9 cellular contexts compared by ENCODE assay signal in the genomic region with DNA sequence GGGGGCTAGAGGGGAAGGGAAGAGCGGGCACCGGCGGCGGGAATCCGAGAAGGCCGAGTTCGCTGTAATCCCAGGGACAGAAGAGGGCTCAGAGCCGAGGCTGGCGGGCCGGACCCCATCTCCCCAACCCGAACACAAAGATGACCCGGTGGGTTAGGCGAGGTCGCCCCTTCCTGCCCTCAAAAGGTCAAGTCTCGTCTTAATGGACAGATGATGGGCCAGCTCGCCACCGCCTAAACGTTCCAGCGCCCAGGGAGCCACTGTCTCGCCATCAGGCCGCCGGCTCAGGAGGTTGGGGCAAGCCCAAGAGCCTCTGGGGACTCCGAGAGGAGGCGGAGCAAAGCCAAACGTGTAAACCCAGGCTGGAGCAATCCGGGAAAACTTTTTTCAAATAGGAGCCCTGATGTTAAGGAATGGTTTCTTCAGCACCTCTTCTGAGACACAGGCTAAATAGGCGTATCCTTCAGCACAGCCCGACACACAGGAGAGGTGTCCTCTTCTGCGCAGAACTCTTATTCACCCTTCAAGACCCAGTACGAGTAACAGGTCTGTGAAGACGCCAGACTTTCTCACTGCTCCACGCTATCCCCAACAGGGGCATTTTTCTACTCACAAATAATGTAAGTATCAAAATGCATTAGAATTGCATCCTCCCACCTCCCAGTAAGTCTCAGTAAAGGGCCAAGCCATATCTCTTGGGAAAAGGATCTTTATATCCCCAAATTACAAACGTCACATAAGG. TPM values are rescaled to one million over a fixed set of nuclear protein-coding genes. Genes with fewer than 3 reads are reported as not detected.
DNase-seq lines count a peak whose midpoint lies in the region; ATAC-seq and TF ChIP-seq lines count a peak whose summit lies in the region.
"Had no signal": no experiment of that assay in that cellular context is flagged by ENCODE, and none has a peak within 500 bp of the region (broad histone marks: within the 10 kb centered on the region; RNA-seq: fewer than 3 reads in every experiment).

No MANE protein-coding gene starts in this region.

- H3K4me3 ChIP-seq in BLaER1 (peak overlapping the region; percentile 49), endodermal cell (ENCODE audit: low read length) (peak overlapping the region; percentile 78)

- H3K4me1 Mint-ChIP-seq in endodermal cell (peaks cover 19% of the 10 kb centered on the region), natural killer cell (peaks cover 30 to 33% of the 10 kb centered on the region in 2 donors)

- ATAC-seq in natural killer cell, result peak in 1 of 3 donors; percentile 35
- ATAC-seq in GM21381 (IDR thresholded peaks at IDR 0.05; ENCODE audit: unreplicated experiment), result no peak
- ATAC-seq in HG02763 (IDR thresholded peaks at IDR 0.05; ENCODE audit: unreplicated experiment), result no peak
- no peak for ATAC-seq in HG03378 (IDR thresholded peaks at IDR 0.05; ENCODE audit: unreplicated experiment)

- H3K36me3 ChIP-seq in BLaER1 (peaks cover 10% of the 10 kb centered on the region; the same call in 1 of the 2 replicates), endodermal cell (ENCODE audit: control insufficient read depth, insufficient read depth, low read length) (no peaks in the 10 kb centered on the region)

- H3K36me3 Mint-ChIP-seq in endodermal cell (ENCODE audit: low read depth) (peaks cover 3% of the 10 kb centered on the region), natural killer cell (peaks cover 6% of the 10 kb centered on the region)

- peak overlapping the region; percentile 44 for H3K4me2 ChIP-seq in BLaER1

- H4K20me1 ChIP-seq in BLaER1, result peaks cover 100% of the 10 kb centered on the region

- peaks cover 38% of the 10 kb centered on the region for H3K9me3 ChIP-seq in BLaER1
- H3K9me3 ChIP-seq in endodermal cell (ENCODE audit: control insufficient read depth, low read length), result no peaks in the 10 kb centered on the region

- H3K27me3 ChIP-seq in BLaER1 (peaks cover 89% of the 10 kb centered on the region), endodermal cell (ENCODE audit: control insufficient read depth, insufficient read depth, low read length, poor library complexity, severe bottlenecking) (peaks cover 85% of the 10 kb centered on the region)

- H3K27ac Mint-ChIP-seq in endodermal cell (no peak overlapping the region), natural killer cell (no peak overlapping the region)

- H3K4me3 Mint-ChIP-seq in endodermal cell (peak overlapping the region; percentile 56), natural killer cell (peak overlapping the region; percentile 87)

- H3K27ac ChIP-seq in BLaER1 (no peak overlapping the region), endodermal cell (ENCODE audit: low read depth, low read length) (no peak overlapping the region)
- H3K27ac ChIP-seq: epithelial cell of prostate had no signal

- no peaks in the 10 kb centered on the region for H3K9me3 Mint-ChIP-seq in endodermal cell
- no peaks in the 10 kb centered on the region for H3K9me3 Mint-ChIP-seq in natural killer cell

- DNase-seq in M059J (ENCODE audit: low read depth), result peak; percentile 37
- DNase-seq in endodermal cell, result peak; percentile 82
- DNase-seq in natural killer cell, result no peak
- DNase-seq in NCI-H128 (lab: John Stamatoyannopoulos, UW; ENCODE audit: unreplicated experiment), result no peak

- TF ChIP-seq CTCF in endodermal cell (conservative IDR thresholded peaks at IDR 0.05) (no peak), natural killer cell (IDR thresholded peaks at IDR 0.05) (no peak)

- no peaks in the 10 kb centered on the region for H3K4me1 ChIP-seq in BLaER1
- peaks cover 7% of the 10 kb centered on the region for H3K4me1 ChIP-seq in endodermal cell (ENCODE audit: control insufficient read depth, insufficient read depth, low read length)

- H3K27me3 Mint-ChIP-seq in endodermal cell (ENCODE audit: insufficient read depth) (peaks cover 88% of the 10 kb centered on the region), natural killer cell (ENCODE audit: low read depth in 2 of 2) (peaks cover 48 to 71% of the 10 kb centered on the region in 2 donors)

- H3K9ac ChIP-seq in BLaER1, result no peak overlapping the region
- no peak overlapping the region for H3K9ac ChIP-seq in endodermal cell (ENCODE audit: extremely low read depth, low read length, poor library complexity, severe bottlenecking)

- 6 to 8% methylated on average over 25 to 33 of the region's 33 CpGs for WGBS in endodermal cell (ENCODE audit: insufficient coverage in 1 of 2, insufficient read length in 1 of 2), 2 experiments

- intact Hi-C loops in natural killer cell (cut with micrococcal nuclease), result no loop called here

RNA-seq across cellular contexts. Expression of a gene that starts 6.3 kb away (rescaled TPM):
- 1.1 and 1.8 TPM in 2 replicates for total RNA-seq in M059J (2014; rRNA removed; shearing (Covaris generic))
- under 1 TPM; 0.11 to 0.15 TPM for total RNA-seq in endodermal cell
- polyA plus RNA-seq in endodermal cell (2013, experiment 1 of 2), result 11.4 TPM
- 8.4 TPM for polyA plus RNA-seq in endodermal cell (2013, experiment 2 of 2)
- total RNA-seq in natural killer cell, result under 1 TPM in 1 of 3 donors, not detected in 2; 0.10 TPM

RNA-seq across cellular contexts. Expression of a gene that starts 49.3 kb away (rescaled TPM):
- total RNA-seq in M059J (2014; rRNA removed; shearing (Covaris generic)), result 14.7 and 20.6 TPM in 2 replicates
- total RNA-seq in endodermal cell, result 10 to 100 TPM; 16.7 to 28.6 TPM
- polyA plus RNA-seq in endodermal cell (2013, experiment 1 of 2), result 25.0 TPM
- polyA plus RNA-seq in endodermal cell (2013, experiment 2 of 2), result 22.9 TPM
- total RNA-seq in natural killer cell, result 1 to 10 TPM; 4.9 to 7.8 (median 5.1) TPM

Comparison
In these comparisons a context has a peak if more than half of its experiments do, and no peak if none do; other contexts are left out.
1. DNase-seq: peak in M059J (single experiment) and endodermal cell (single experiment); none in natural killer cell (single experiment) and NCI-H128 (single experiment).